Comparison of ENCODE assay signal across 11 cellular contexts in the genomic region with DNA sequence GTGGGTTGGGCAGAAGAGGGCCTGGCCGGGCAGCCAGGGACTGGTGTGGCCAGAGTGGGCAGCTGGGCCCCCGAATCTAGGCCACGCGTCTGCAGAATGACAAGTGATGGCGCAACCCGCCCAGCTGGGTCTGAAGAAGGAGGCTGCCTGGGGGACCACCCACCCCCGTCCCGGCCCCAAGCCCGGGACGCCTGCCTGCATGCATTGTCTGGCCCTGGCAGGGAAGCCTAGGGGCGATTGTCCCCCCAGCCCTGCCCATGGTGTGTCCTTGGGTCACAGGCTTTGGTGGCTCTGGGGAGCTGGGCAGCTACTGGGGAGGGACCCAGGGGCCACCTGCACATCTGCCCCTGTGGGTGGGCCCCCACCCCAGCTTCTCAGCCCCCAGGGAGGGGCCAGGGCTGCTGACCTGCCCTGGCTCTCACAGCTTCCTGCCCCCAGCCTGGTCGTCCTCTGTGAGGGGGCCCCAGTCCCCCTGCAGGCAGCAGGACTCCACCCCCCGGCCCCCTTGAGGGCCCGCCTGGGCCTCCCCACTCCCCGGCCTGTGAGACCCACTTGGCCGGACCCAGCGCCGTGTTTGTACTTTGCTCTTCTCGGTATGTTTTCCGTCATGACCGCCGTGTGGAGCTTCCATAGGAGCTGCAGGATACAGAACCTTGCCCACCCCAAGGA.
"Had no signal": no experiment of that assay in that cellular context is flagged by ENCODE, and none has a peak within 500 bp of the region (broad histone marks: within the 10 kb centered on the region; RNA-seq: fewer than 3 reads in every experiment).

No MANE protein-coding gene starts in this region.

- DNase-seq: activated effector memory CD4-positive, alpha-beta T cell treated with Interleukin-2 at 50 U/mL for 16 hours; activated T-cell treated with anti-CD3 and anti-CD28 coated beads, Interleukin-2, amount 50 U/mL, for 24 hours; amniotic stem cell; endodermal cell; nephron progenitor cell; ovary; upper lobe of right lung had no signal

- H3K9me3 ChIP-seq: breast epithelium, ovary, upper lobe of right lung had no signal

- ATAC-seq: activated CD4-positive, CD25-positive, alpha-beta regulatory T cell treated with anti-CD3 and anti-CD28 coated beads, Interleukin-2, amount 50 U/mL, for 24 hours; activated naive CD4-positive, alpha-beta T cell treated with anti-CD3 and anti-CD28 coated beads, Interleukin-2, amount 50 U/mL, for 72 hours; stimulated activated memory B cell treated with anti-CD40 and anti-IgM and Interleukin-4, amounts not matched to agents 10 μg/mL and 1 μg/mL and 100 μg/mL, for 72 hours; upper lobe of right lung had no signal

- H3K27ac ChIP-seq: breast epithelium, ovary, upper lobe of right lung had no signal

- H3K4me3 ChIP-seq: breast epithelium, ovary, upper lobe of right lung had no signal

- H3K36me3 ChIP-seq: breast epithelium, ovary had no signal
